In genomic region chr1:171785766-171786165, GRCh38 we compare ENCODE assay signal across 1 cellular context.
TF ChIP-seq lines count a peak whose summit lies in the region.

No MANE protein-coding gene starts in this region.

TF ChIP-seq in SK-N-SH treated with all-trans-retinoic acid at 6 μM for 48 hours, 23 proteins besides CTCF, POLR2A, EP300 and RAD21 (continued from another document):
- TF ChIP-seq BACH2 (CRISPR knock-in tag; IDR thresholded peaks at IDR 0.05; ENCODE audit: borderline replicate concordance), result no peak
- TF ChIP-seq RARB (CRISPR knock-in tag; IDR thresholded peaks at IDR 0.05), result no peak
TF ChIP-seq in SK-N-SH treated with all-trans-retinoic acid at 6 μM for 48 hours: peak in this region for 0.
